Comparison of ENCODE assay signal across 9 cellular contexts in genomic region chr1:90723561-90724108, GRCh38. TPM values are rescaled to one million over a fixed set of nuclear protein-coding genes. Genes with fewer than 3 reads are reported as not detected.
A peak's percentile ranks its signal among the peaks of the same experiment; 100 is the strongest.
DNase-seq lines count a peak whose midpoint lies in the region; ATAC-seq and TF ChIP-seq lines count a peak whose summit lies in the region.
"Had no signal": no experiment of that assay in that cellular context is flagged by ENCODE, and none has a peak within 500 bp of the region (broad histone marks: within the 10 kb centered on the region; RNA-seq: fewer than 3 reads in every experiment).

No MANE protein-coding gene starts in this region.

- TF ChIP-seq CTCF in chondrocyte (IDR thresholded peaks at IDR 0.05) (peak; percentile 34), vagina (IDR thresholded peaks at IDR 0.05) (no peak)

- no peak for ATAC-seq in natural killer cell treated with Interleukin-12 subunit alpha and Interleukin-12 subunit beta and Interleukin-15 and Interleukin-18, amount 100 ng/mL, for 72 hours
- no peak for ATAC-seq in HG03097 (IDR thresholded peaks at IDR 0.05; ENCODE audit: low FRiP score, unreplicated experiment)

- CTCF ChIA-PET in CD8-positive, alpha-beta memory T cell (lab: Charles Lee) = no interaction called here

- peaks cover 54 to 59% (median 55%) of the 10 kb centered on the region in 3 donors for H3K4me1 Mint-ChIP-seq in CD8-positive, alpha-beta memory T cell
- H3K4me1 Mint-ChIP-seq in chondrocyte (ENCODE audit: low read depth) = peaks cover 31% of the 10 kb centered on the region
- peaks cover 43 to 48% of the 10 kb centered on the region in 2 donors for H3K4me1 Mint-ChIP-seq in natural killer cell treated with Interleukin-12 subunit alpha and Interleukin-12 subunit beta and Interleukin-15 and Interleukin-18, amount 100 ng/mL, for 72 hours (ENCODE audit: low read depth in 2 of 2)

- H3K27me3 ChIP-seq in CD8-positive, alpha-beta memory T cell (ENCODE audit: insufficient read depth, low read length, poor library complexity, severe bottlenecking) = peaks cover 100% of the 10 kb centered on the region
- H3K27me3 ChIP-seq in vagina = peaks cover 35% of the 10 kb centered on the region

- H3K4me3 Mint-ChIP-seq in CD8-positive, alpha-beta memory T cell = peak overlapping the region; percentile 7 to 84 (median 76)
- no peak overlapping the region for H3K4me3 Mint-ChIP-seq in chondrocyte (ENCODE audit: unreplicated experiment)
- peak overlapping the region; percentile 32 for H3K4me3 Mint-ChIP-seq in natural killer cell treated with Interleukin-12 subunit alpha and Interleukin-12 subunit beta and Interleukin-15 and Interleukin-18, amount 100 ng/mL, for 72 hours

- peaks cover 96% of the 10 kb centered on the region in 2 donors for H3K27me3 Mint-ChIP-seq in CD8-positive, alpha-beta memory T cell
- peaks cover 90% of the 10 kb centered on the region for H3K27me3 Mint-ChIP-seq in chondrocyte (ENCODE audit: low read depth)
- peaks cover 80 to 88% of the 10 kb centered on the region in 2 donors for H3K27me3 Mint-ChIP-seq in natural killer cell treated with Interleukin-12 subunit alpha and Interleukin-12 subunit beta and Interleukin-15 and Interleukin-18, amount 100 ng/mL, for 72 hours

- H3K9me3 ChIP-seq in CD8-positive, alpha-beta memory T cell (ENCODE audit: low read length) = no peaks in the 10 kb centered on the region
- H3K9me3 ChIP-seq in vagina = no peaks in the 10 kb centered on the region

- H3K4me3 ChIP-seq in CD8-positive, alpha-beta memory T cell (ENCODE audit: low read length) = no peak overlapping the region
- H3K4me3 ChIP-seq in vagina = peak overlapping the region in 1 of 2 donors; percentile 17

- H3K27ac Mint-ChIP-seq in CD8-positive, alpha-beta memory T cell = peak overlapping the region in 2 of 8 donors; percentile 66 to 70
- H3K27ac Mint-ChIP-seq in chondrocyte (ENCODE audit: unreplicated experiment) = no peak overlapping the region
- peak overlapping the region in 1 of 2 donors; percentile 35 for H3K27ac Mint-ChIP-seq in natural killer cell treated with Interleukin-12 subunit alpha and Interleukin-12 subunit beta and Interleukin-15 and Interleukin-18, amount 100 ng/mL, for 72 hours

- POLR2A ChIA-PET in CD8-positive, alpha-beta memory T cell (lab: Charles Lee) = no interaction called here

- H3K4me1 ChIP-seq in CD8-positive, alpha-beta memory T cell (ENCODE audit: insufficient read depth, low read length) = peaks cover 19% of the 10 kb centered on the region
- peaks cover 42% of the 10 kb centered on the region for H3K4me1 ChIP-seq in vagina

- H3K27ac ChIP-seq in CD8-positive, alpha-beta memory T cell (ENCODE audit: low read depth, low read length) = no peak overlapping the region
- H3K27ac ChIP-seq in vagina = no peak overlapping the region

- peaks cover 8 to 52% (median 49%) of the 10 kb centered on the region in 5 donors for H3K9me3 Mint-ChIP-seq in CD8-positive, alpha-beta memory T cell
- peaks cover 3% of the 10 kb centered on the region for H3K9me3 Mint-ChIP-seq in chondrocyte (ENCODE audit: low read depth)
- peaks cover 2% of the 10 kb centered on the region for H3K9me3 Mint-ChIP-seq in natural killer cell treated with Interleukin-12 subunit alpha and Interleukin-12 subunit beta and Interleukin-15 and Interleukin-18, amount 100 ng/mL, for 72 hours

- peaks cover 0 to 4% (median 1%) of the 10 kb centered on the region in 3 donors for H3K36me3 Mint-ChIP-seq in CD8-positive, alpha-beta memory T cell
- H3K36me3 Mint-ChIP-seq in chondrocyte (ENCODE audit: low read depth) = peaks cover 9% of the 10 kb centered on the region
- H3K36me3 Mint-ChIP-seq in natural killer cell treated with Interleukin-12 subunit alpha and Interleukin-12 subunit beta and Interleukin-15 and Interleukin-18, amount 100 ng/mL, for 72 hours = peaks cover 21% of the 10 kb centered on the region

- no peaks in the 10 kb centered on the region for H3K36me3 ChIP-seq in CD8-positive, alpha-beta memory T cell (ENCODE audit: insufficient read depth, low read length)
- no peaks in the 10 kb centered on the region for H3K36me3 ChIP-seq in vagina

- intact Hi-C loops in vagina (cut with DNase I) = no loop called here

- DNase-seq in CD8-positive, alpha-beta memory T cell = no peak
- peak; percentile 4 for DNase-seq in HT-29 (ENCODE audit: low spot score)
- no peak for DNase-seq in chondrocyte (ENCODE audit: low spot score)
- DNase-seq in natural killer cell treated with Interleukin-12 subunit alpha and Interleukin-12 subunit beta and Interleukin-15 and Interleukin-18, amount 100 ng/mL, for 72 hours (ENCODE audit: low spot score) = no peak
- no peak for DNase-seq in COLO668 (lab: John Stamatoyannopoulos, UW; ENCODE audit: unreplicated experiment)
- DNase-seq in NCI-H1105 treated with DMSO at 0.1 percent for 48 hours (lab: John Stamatoyannopoulos, UW) = no peak
- DNase-seq in vagina (ENCODE audit: extremely low spot score in 2 of 2) = no peak
- DNase-seq: NCI-H526 treated with DMSO at 0.1 percent for 48 hours had no signal

- TF ChIP-seq POLR2A in vagina (IDR thresholded peaks at IDR 0.05) = no peak

RNA-seq across cellular contexts. Expression of gene BARHL2, which starts 6.5 kb away (rescaled TPM):
- total RNA-seq in CD8-positive, alpha-beta memory T cell = not detected
- polyA plus RNA-seq in CD8-positive, alpha-beta memory T cell = not detected
- not detected in 2 replicates for total RNA-seq in HT-29 (2014; rRNA removed; shearing (Covaris generic))
- total RNA-seq in chondrocyte (not detected in 3 replicates), vagina (not detected)
- total RNA-seq in natural killer cell treated with Interleukin-12 subunit alpha and Interleukin-12 subunit beta and Interleukin-15 and Interleukin-18, amount 100 ng/mL, for 72 hours = not detected
